ENCODE assay signal across 9 cellular contexts in genomic region chr14:77306406-77307098, GRCh38. TPM values are rescaled to one million over a fixed set of nuclear protein-coding genes. Genes with fewer than 3 reads are reported as not detected.
A peak's percentile ranks its signal among the peaks of the same experiment; 100 is the strongest.
DNase-seq lines count a peak whose midpoint lies in the region; TF ChIP-seq lines count a peak whose summit lies in the region.
"Had no signal": no experiment of that assay in that cellular context is flagged by ENCODE, and none has a peak within 500 bp of the region (broad histone marks: within the 10 kb centered on the region; RNA-seq: fewer than 3 reads in every experiment).

No MANE protein-coding gene starts in this region.

- peak; percentile 36 for DNase-seq in AG08395 (ENCODE audit: low spot score)
- peak; percentile 69 to 86 for DNase-seq in SJCRH30
- DNase-seq in fibroblast of the aortic adventitia (ENCODE audit: low read depth): peak; percentile 45
- peak in 45 of 56 donors; percentile 15 to 84 (median 60) for DNase-seq in nucleus accumbens (lab: John Stamatoyannopoulos, UW)
- no peak for DNase-seq in NCI-H1436 (lab: John Stamatoyannopoulos, UW)
- DNase-seq in posterior vena cava (ENCODE audit: low spot score): no peak
- DNase-seq in activated CD4-positive, CD25-positive, alpha-beta regulatory T cell (lab: John Stamatoyannopoulos, UW): no peak
- no peak for DNase-seq in activated effector memory CD4-positive, alpha-beta T cell treated with anti-CD3 and anti-CD28 coated beads, Interleukin-2, amount 50 U/mL, for 16 hours
- DNase-seq: AML-193 had no signal

- H3K27ac ChIP-seq in SJCRH30: peak overlapping the region; percentile 100

- H3K27me3 ChIP-seq in SJCRH30: no peaks in the 10 kb centered on the region

- H3K4me3 ChIP-seq in SJCRH30 (peak overlapping the region; percentile 16), fibroblast of the aortic adventitia (ENCODE audit: low read depth, low read length) (no peak overlapping the region)

- TF ChIP-seq CTCF in fibroblast of the aortic adventitia (IDR thresholded peaks at IDR 0.05; ENCODE audit: insufficient read depth, low read length): no peak

- no peaks in the 10 kb centered on the region for H3K9me3 ChIP-seq in SJCRH30 (replicated peaks)

- peaks cover 56% of the 10 kb centered on the region for H3K4me1 ChIP-seq in SJCRH30

- H3K36me3 ChIP-seq in SJCRH30: 0 out of 2 replicates have a peak, but pooled peaks cover 8% of the 10 kb centered on the region

- intact Hi-C loops in posterior vena cava (cut with DNase I): no loop called here

RNA-seq across cellular contexts. Expression of gene POMT2, which starts 14.1 kb away (rescaled TPM):
- total RNA-seq in SJCRH30 (2014; rRNA removed; shearing (Covaris generic)): 27.0 and 30.2 TPM in 2 replicates
- total RNA-seq in fibroblast of the aortic adventitia (ENCODE audit: low replicate concordance): 15.2 and 22.9 TPM in 2 replicates
- total RNA-seq in posterior vena cava: 10 to 100 TPM; 20.5 TPM

RNA-seq across cellular contexts. Expression of gene GSTZ1, which starts 14.3 kb away (rescaled TPM):
- 10.3 and 14.3 TPM in 2 replicates for total RNA-seq in SJCRH30 (2014; rRNA removed; shearing (Covaris generic))
- total RNA-seq in fibroblast of the aortic adventitia (ENCODE audit: low replicate concordance) (19.3 and 19.9 TPM in 2 replicates), posterior vena cava (1 to 10 TPM; 4.7 to 9.3 TPM)

RNA-seq across cellular contexts. Expression of gene NGB, which starts 35.5 kb away (rescaled TPM):
- not detected in 2 replicates for total RNA-seq in SJCRH30 (2014; rRNA removed; shearing (Covaris generic))
- total RNA-seq in fibroblast of the aortic adventitia (ENCODE audit: low replicate concordance) (not detected in 2 replicates), posterior vena cava (not detected)

Comparison
In these comparisons a context has a peak if more than half of its experiments do, and no peak if none do; other contexts are left out.
1. DNase-seq: peak in AG08395 (single experiment), SJCRH30 (2 of 2), fibroblast of the aortic adventitia (single experiment) and nucleus accumbens (45 of 56); none in NCI-H1436 (single experiment), posterior vena cava (single experiment), activated CD4-positive, CD25-positive, alpha-beta regulatory T cell (0 of 4) and activated effector memory CD4-positive, alpha-beta T cell treated with anti-CD3 and anti-CD28 coated beads, Interleukin-2, amount 50 U/mL, for 16 hours (single experiment).